Comparison of ENCODE assay signal across 16 cellular contexts in genomic region chr2:95342556-95343320, GRCh38. TPM values are rescaled to one million over a fixed set of nuclear protein-coding genes. Genes with fewer than 3 reads are reported as not detected.
A peak's percentile ranks its signal among the peaks of the same experiment; 100 is the strongest.
DNase-seq lines count a peak whose midpoint lies in the region; ATAC-seq and TF ChIP-seq lines count a peak whose summit lies in the region.
"Had no signal": no experiment of that assay in that cellular context is flagged by ENCODE, and none has a peak within 500 bp of the region (broad histone marks: within the 10 kb centered on the region; RNA-seq: fewer than 3 reads in every experiment).

No MANE protein-coding gene starts in this region.

- no peak overlapping the region for H3K4me3 ChIP-seq in ascending aorta
- H3K4me3 ChIP-seq in lower lobe of right lung = no peak overlapping the region
- no peak overlapping the region for H3K4me3 ChIP-seq in spleen
- H3K4me3 ChIP-seq in coronary artery = no peak overlapping the region
- H3K4me3 ChIP-seq: A549, HAP-1 had no signal

- TF ChIP-seq POLR2A in spleen (IDR thresholded peaks at IDR 0.05) = no peak

- no peaks in the 10 kb centered on the region for H3K36me3 Mint-ChIP-seq in activated naive CD4-positive, alpha-beta T cell treated with anti-CD3 and anti-CD28 coated beads, Interleukin-2, amount 50 U/mL, for 24 hours

- peak overlapping the region; percentile 25 for H3K27ac Mint-ChIP-seq in activated naive CD4-positive, alpha-beta T cell treated with anti-CD3 and anti-CD28 coated beads, Interleukin-2, amount 50 U/mL, for 24 hours

- H3K27me3 ChIP-seq in ascending aorta (no peaks in the 10 kb centered on the region), lower lobe of right lung (ENCODE audit: low read depth) (peaks cover 44% of the 10 kb centered on the region), spleen (replicated peaks in 1 of 7) (peaks cover 0 to 81% (median 23%) of the 10 kb centered on the region in 7 donors)

- H3K4me3 Mint-ChIP-seq in activated naive CD4-positive, alpha-beta T cell treated with anti-CD3 and anti-CD28 coated beads, Interleukin-2, amount 50 U/mL, for 24 hours = no peak overlapping the region

- H3K27ac ChIP-seq in ascending aorta = no peak overlapping the region
- no peak overlapping the region for H3K27ac ChIP-seq in lower lobe of right lung
- H3K27ac ChIP-seq in spleen = no peak overlapping the region
- H3K27ac ChIP-seq in coronary artery = no peak overlapping the region
- H3K27ac ChIP-seq: A549, C4-2B had no signal

- no peaks in the 10 kb centered on the region for H3K9me3 Mint-ChIP-seq in activated naive CD4-positive, alpha-beta T cell treated with anti-CD3 and anti-CD28 coated beads, Interleukin-2, amount 50 U/mL, for 24 hours

- no peaks in the 10 kb centered on the region for H3K36me3 ChIP-seq in ascending aorta
- H3K36me3 ChIP-seq in lower lobe of right lung = no peaks in the 10 kb centered on the region
- H3K36me3 ChIP-seq in spleen = no peaks in the 10 kb centered on the region
- H3K36me3 ChIP-seq: HAP-1 had no signal

- TF ChIP-seq CTCF in ascending aorta (IDR thresholded peaks at IDR 0.05) (no peak), lower lobe of right lung (IDR thresholded peaks at IDR 0.05) (no peak), spleen (IDR thresholded peaks at IDR 0.05 in 8 of 11, conservative IDR thresholded peaks at IDR 0.05 in 3 of 11) (no peak), coronary artery (IDR thresholded peaks at IDR 0.05) (no peak)

- 76 to 91% (median 84%) methylated on average over 12 of the region's 12 CpGs for WGBS in spleen, 5 donors

- ATAC-seq in lower lobe of right lung (no peak), GM21367 (IDR thresholded peaks at IDR 0.05; ENCODE audit: unreplicated experiment) (no peak)
- ATAC-seq: A549 had no signal

- intact Hi-C loops in ascending aorta (cut with DNase I) = no loop called here
- intact Hi-C loops in lower lobe of right lung (cut with DNase I) = no loop called here
- intact Hi-C loops in spleen (cut with DNase I; ENCODE audit: low total_unique reads) = no loop called here

- no peak for DNase-seq in activated naive CD4-positive, alpha-beta T cell treated with Interleukin-2 at 50 U/mL for 16 hours
- peak; percentile 0 to 44 for DNase-seq in ascending aorta (ENCODE audit: low spot score in 2 of 2)
- DNase-seq in lower lobe of right lung = peak; percentile 31
- DNase-seq in spleen = peak; percentile 51
- no peak for DNase-seq in SK-N-DZ (ENCODE audit: low spot score)
- DNase-seq in coronary artery (ENCODE audit: low spot score) = no peak
- DNase-seq: MM.1S, NCI-H187 treated with DMSO at 0.1 percent for 48 hours, NCI-H2171, NCI-H446 treated with DMSO at 0.1 percent for 48 hours, NCI-H748 treated with DMSO at 0.1 percent for 48 hours had no signal

- peaks cover 26% of the 10 kb centered on the region for H3K27me3 Mint-ChIP-seq in activated naive CD4-positive, alpha-beta T cell treated with anti-CD3 and anti-CD28 coated beads, Interleukin-2, amount 50 U/mL, for 24 hours

- H3K9me3 ChIP-seq in ascending aorta = no peaks in the 10 kb centered on the region
- H3K9me3 ChIP-seq in lower lobe of right lung = no peaks in the 10 kb centered on the region
- no peaks in the 10 kb centered on the region for H3K9me3 ChIP-seq in spleen
- H3K9me3 ChIP-seq: A549, HAP-1 had no signal

- H3K4me1 ChIP-seq in ascending aorta (peaks cover 5 to 14% of the 10 kb centered on the region in 2 donors), lower lobe of right lung (peaks cover 11% of the 10 kb centered on the region), spleen (peaks cover 11 to 26% (median 23%) of the 10 kb centered on the region in 6 donors)
- H3K4me1 ChIP-seq: HAP-1 had no signal

- H3K4me1 Mint-ChIP-seq in activated naive CD4-positive, alpha-beta T cell treated with anti-CD3 and anti-CD28 coated beads, Interleukin-2, amount 50 U/mL, for 24 hours = no peaks in the 10 kb centered on the region

RNA-seq across cellular contexts. Expression of gene KCNIP3, which starts 45.6 kb away (rescaled TPM):
- total RNA-seq in ascending aorta = 5.2 TPM
- total RNA-seq in lower lobe of right lung = 2.6 TPM
- 1 to 10 TPM; 2.6 to 5.2 (median 4.2) TPM for total RNA-seq in spleen
- polyA plus RNA-seq in spleen = 1 to 10 TPM in 1 of 3 donors, under 1 TPM in 2; 0.59 to 1.8 (median 0.85) TPM
- 0.94 TPM in 1 of 2 replicates, not detected in the other for polyA plus RNA-seq in SK-N-DZ (2014; cell fraction: cytosol; rRNA removed)
- 3.4 TPM in 1 of 2 replicates, not detected in the other for polyA plus RNA-seq in SK-N-DZ (2014; cell fraction: nucleus; rRNA removed)

RNA-seq across cellular contexts. Expression of gene FAHD2A, which starts 59.8 kb away (rescaled TPM):
- total RNA-seq in ascending aorta (54.0 TPM), lower lobe of right lung (19.4 TPM), spleen (10 to 100 TPM; 16.3 to 23.7 (median 18.7) TPM)
- 10 to 100 TPM; 10.9 to 17.5 (median 14.0) TPM for polyA plus RNA-seq in spleen
- 24.4 and 31.2 TPM in 2 replicates for polyA plus RNA-seq in SK-N-DZ (2014; cell fraction: cytosol; rRNA removed)
- polyA plus RNA-seq in SK-N-DZ (2014; cell fraction: nucleus; rRNA removed) = 61.1 and 70.7 TPM in 2 replicates

Comparison
In these comparisons a context has a peak if more than half of its experiments do, and no peak if none do; other contexts are left out.
1. DNase-seq: peak in ascending aorta (2 of 2), lower lobe of right lung (single experiment) and spleen (single experiment); none in activated naive CD4-positive, alpha-beta T cell treated with Interleukin-2 at 50 U/mL for 16 hours (single experiment), SK-N-DZ (single experiment) and coronary artery (single experiment).